Comparison of ENCODE assay signal across 20 cellular contexts in genomic region chr16:69707920-69708683, GRCh38. TPM values are rescaled to one million over a fixed set of nuclear protein-coding genes. Genes with fewer than 3 reads are reported as not detected.
DNase-seq lines count a peak whose midpoint lies in the region; ATAC-seq, FAIRE-seq and TF ChIP-seq lines count a peak whose summit lies in the region.
"Had no signal": no experiment of that assay in that cellular context is flagged by ENCODE, and none has a peak within 500 bp of the region (broad histone marks: within the 10 kb centered on the region; RNA-seq: fewer than 3 reads in every experiment).

No MANE protein-coding gene starts in this region.

- no peak overlapping the region for H3K4me3 ChIP-seq in kidney (ENCODE audit: low read length in 2 of 2)
- H3K4me3 ChIP-seq: GM23248, testis had no signal

- H3K9me3 ChIP-seq in kidney (ENCODE audit: control insufficient read depth in 1 of 2, low read length in 2 of 2): no peaks in the 10 kb centered on the region
- H3K9me3 ChIP-seq: testis had no signal

- H3K27me3 Mint-ChIP-seq in activated naive CD8-positive, alpha-beta T cell: no peaks in the 10 kb centered on the region
- no peaks in the 10 kb centered on the region for H3K27me3 Mint-ChIP-seq in activated naive CD8-positive, alpha-beta T cell treated with anti-CD3 and anti-CD28 coated beads for 36 hours
- no peaks in the 10 kb centered on the region for H3K27me3 Mint-ChIP-seq in activated CD8-positive, alpha-beta memory T cell treated with anti-CD3 and anti-CD28 coated beads, Interleukin-2, amount 10 ng/mL, durations not matched to agents 7 days and 5 days
- no peaks in the 10 kb centered on the region for H3K27me3 Mint-ChIP-seq in type B pancreatic cell
- H3K27me3 Mint-ChIP-seq: T-cell had no signal

- H3K36me3 Mint-ChIP-seq in activated naive CD8-positive, alpha-beta T cell: no peaks in the 10 kb centered on the region
- no peaks in the 10 kb centered on the region for H3K36me3 Mint-ChIP-seq in activated naive CD8-positive, alpha-beta T cell treated with anti-CD3 and anti-CD28 coated beads for 36 hours
- peaks cover 4% of the 10 kb centered on the region for H3K36me3 Mint-ChIP-seq in activated CD8-positive, alpha-beta memory T cell treated with anti-CD3 and anti-CD28 coated beads, Interleukin-2, amount 10 ng/mL, durations not matched to agents 7 days and 5 days
- peaks cover 3% of the 10 kb centered on the region for H3K36me3 Mint-ChIP-seq in type B pancreatic cell

- H3K4me3 Mint-ChIP-seq in activated naive CD8-positive, alpha-beta T cell: no peak overlapping the region
- no peak overlapping the region for H3K4me3 Mint-ChIP-seq in activated naive CD8-positive, alpha-beta T cell treated with anti-CD3 and anti-CD28 coated beads for 36 hours
- no peak overlapping the region for H3K4me3 Mint-ChIP-seq in activated CD8-positive, alpha-beta memory T cell treated with anti-CD3 and anti-CD28 coated beads, Interleukin-2, amount 10 ng/mL, durations not matched to agents 7 days and 5 days
- peak overlapping the region; percentile 1 for H3K4me3 Mint-ChIP-seq in type B pancreatic cell
- H3K4me3 Mint-ChIP-seq: T-cell had no signal

- H3K27ac ChIP-seq in kidney (ENCODE audit: low read depth in 2 of 2, low read length in 2 of 2): peak overlapping the region; percentile 12 to 33
- H3K27ac ChIP-seq: testis had no signal

- CTCF ChIA-PET in activated CD8-positive, alpha-beta memory T cell treated with anti-CD3 and anti-CD28 coated beads, Interleukin-2, amount 10 ng/mL, durations not matched to agents 7 days and 5 days (lab: Charles Lee): interaction anchor here (0.6 to 5.7 kb wide), 9 partner anchors 17 to 222 kb away, joined by 3 to 67 read pairs (median 3); partner anchors contain the start of genes NOB1, NQO1 and WWP2

- no peaks in the 10 kb centered on the region for H3K9me3 Mint-ChIP-seq in activated naive CD8-positive, alpha-beta T cell (ENCODE audit: low read depth)
- H3K9me3 Mint-ChIP-seq in activated naive CD8-positive, alpha-beta T cell treated with anti-CD3 and anti-CD28 coated beads for 36 hours: no peaks in the 10 kb centered on the region
- no peaks in the 10 kb centered on the region for H3K9me3 Mint-ChIP-seq in activated CD8-positive, alpha-beta memory T cell treated with anti-CD3 and anti-CD28 coated beads, Interleukin-2, amount 10 ng/mL, durations not matched to agents 7 days and 5 days (ENCODE audit: low read depth)
- no peaks in the 10 kb centered on the region for H3K9me3 Mint-ChIP-seq in type B pancreatic cell
- H3K9me3 Mint-ChIP-seq: T-cell had no signal

- no peak for FAIRE-seq in kidney (lab: Jason Lieb, UNC)
- FAIRE-seq: frontal cortex, GM12892, keratinocyte had no signal

- no peak for DNase-seq in activated naive CD8-positive, alpha-beta T cell treated with anti-CD3 and anti-CD28 coated beads for 36 hours
- DNase-seq in activated CD8-positive, alpha-beta memory T cell treated with anti-CD3 and anti-CD28 coated beads, Interleukin-2, amount 10 ng/mL, durations not matched to agents 7 days and 5 days: no peak
- DNase-seq in kidney (no peak), type B pancreatic cell (ENCODE audit: extremely low spot score, unreplicated experiment) (no peak), COLO668 (lab: John Stamatoyannopoulos, UW; ENCODE audit: unreplicated experiment) (no peak)
- DNase-seq: amniotic stem cell, DND-41, GM23248, NCI-H187, NCI-H226, PC-3, SIG-M5, T-cell, testis had no signal

- H3K4me1 ChIP-seq in kidney (ENCODE audit: control insufficient read depth in 1 of 2, insufficient read depth in 1 of 2, low read depth in 1 of 2, low read length in 2 of 2): peaks cover 5 to 13% of the 10 kb centered on the region in 2 donors

- intact Hi-C loops in kidney (cut with DNase I): loop anchor here (10.0 kb wide), 1 partner anchor 47 kb away; the partner anchor contains the start of gene NOB1

- TF ChIP-seq CTCF in kidney (IDR thresholded peaks at IDR 0.05; ENCODE audit: borderline replicate concordance, extremely low read depth, insufficient read depth) (no peak), type B pancreatic cell (conservative IDR thresholded peaks at IDR 0.05) (no peak)

- H3K27ac Mint-ChIP-seq in activated naive CD8-positive, alpha-beta T cell: peak overlapping the region; percentile 36
- no peak overlapping the region for H3K27ac Mint-ChIP-seq in activated naive CD8-positive, alpha-beta T cell treated with anti-CD3 and anti-CD28 coated beads for 36 hours
- peak overlapping the region; percentile 36 for H3K27ac Mint-ChIP-seq in activated CD8-positive, alpha-beta memory T cell treated with anti-CD3 and anti-CD28 coated beads, Interleukin-2, amount 10 ng/mL, durations not matched to agents 7 days and 5 days
- H3K27ac Mint-ChIP-seq in type B pancreatic cell: peak overlapping the region; percentile 22

- H3K4me1 Mint-ChIP-seq in activated naive CD8-positive, alpha-beta T cell (ENCODE audit: low read depth): peaks cover 6% of the 10 kb centered on the region
- peaks cover 5% of the 10 kb centered on the region for H3K4me1 Mint-ChIP-seq in activated naive CD8-positive, alpha-beta T cell treated with anti-CD3 and anti-CD28 coated beads for 36 hours
- peaks cover 3% of the 10 kb centered on the region for H3K4me1 Mint-ChIP-seq in activated CD8-positive, alpha-beta memory T cell treated with anti-CD3 and anti-CD28 coated beads, Interleukin-2, amount 10 ng/mL, durations not matched to agents 7 days and 5 days
- peaks cover 7% of the 10 kb centered on the region for H3K4me1 Mint-ChIP-seq in type B pancreatic cell (ENCODE audit: unreplicated experiment)

- H3K36me3 ChIP-seq in kidney (ENCODE audit: control insufficient read depth in 1 of 2, insufficient read depth in 2 of 2, low read length in 2 of 2): peaks cover 3 to 13% of the 10 kb centered on the region in 2 donors

- H3K9ac ChIP-seq in kidney (ENCODE audit: low read length in 2 of 2): no peak overlapping the region
- H3K9ac ChIP-seq: GM23248 had no signal

- no peak for ATAC-seq in activated CD8-positive, alpha-beta memory T cell treated with anti-CD3 and anti-CD28 coated beads, Interleukin-2, amount 10 ng/mL, durations not matched to agents 7 days and 5 days
- no peak for ATAC-seq in GM18861 (IDR thresholded peaks at IDR 0.05; ENCODE audit: unreplicated experiment)
- ATAC-seq: PC-3, sciatic nerve, T-cell had no signal

RNA-seq across cellular contexts. Expression of gene NQO1, which starts 18.3 kb away (rescaled TPM):
- total RNA-seq in activated naive CD8-positive, alpha-beta T cell treated with anti-CD3 and anti-CD28 coated beads for 36 hours: 10 to 100 TPM in 1 of 2 experiments, 1 to 10 TPM in 1; 9.9 to 11.3 TPM
- total RNA-seq in activated CD8-positive, alpha-beta memory T cell treated with anti-CD3 and anti-CD28 coated beads, Interleukin-2, amount 10 ng/mL, durations not matched to agents 7 days and 5 days: 10 to 100 TPM; 22.6 to 27.2 TPM
- total RNA-seq in kidney (87.5 TPM), type B pancreatic cell (ENCODE audit: low replicate concordance) (112 and 159 TPM in 2 replicates)
- polyA plus RNA-seq in kidney (ENCODE audit: insufficient read depth, low read depth, low replicate concordance): 414 TPM

RNA-seq across cellular contexts. Expression of gene NOB1, which starts 46.6 kb away (rescaled TPM):
- 100 to 1,000 TPM; 152 to 165 TPM for total RNA-seq in activated naive CD8-positive, alpha-beta T cell treated with anti-CD3 and anti-CD28 coated beads for 36 hours
- 10 to 100 TPM; 61.4 to 84.2 TPM for total RNA-seq in activated CD8-positive, alpha-beta memory T cell treated with anti-CD3 and anti-CD28 coated beads, Interleukin-2, amount 10 ng/mL, durations not matched to agents 7 days and 5 days
- total RNA-seq in kidney (50.4 TPM), type B pancreatic cell (ENCODE audit: low replicate concordance) (52.3 and 60.3 TPM in 2 replicates)
- polyA plus RNA-seq in kidney (ENCODE audit: insufficient read depth, low read depth, low replicate concordance): 34.9 TPM

RNA-seq across cellular contexts. Expression of gene WWP2, which starts 54.0 kb away (rescaled TPM):
- 10 to 100 TPM; 32.1 to 35.3 TPM for total RNA-seq in activated naive CD8-positive, alpha-beta T cell treated with anti-CD3 and anti-CD28 coated beads for 36 hours
- total RNA-seq in activated CD8-positive, alpha-beta memory T cell treated with anti-CD3 and anti-CD28 coated beads, Interleukin-2, amount 10 ng/mL, durations not matched to agents 7 days and 5 days: 10 to 100 TPM; 56.8 to 58.8 TPM
- total RNA-seq in kidney (128 TPM), type B pancreatic cell (ENCODE audit: low replicate concordance) (37.2 and 38.8 TPM in 2 replicates)
- 30.0 TPM for polyA plus RNA-seq in kidney (ENCODE audit: insufficient read depth, low read depth, low replicate concordance)
